ENCODE assay signal across 29 cellular contexts in the genomic region with DNA sequence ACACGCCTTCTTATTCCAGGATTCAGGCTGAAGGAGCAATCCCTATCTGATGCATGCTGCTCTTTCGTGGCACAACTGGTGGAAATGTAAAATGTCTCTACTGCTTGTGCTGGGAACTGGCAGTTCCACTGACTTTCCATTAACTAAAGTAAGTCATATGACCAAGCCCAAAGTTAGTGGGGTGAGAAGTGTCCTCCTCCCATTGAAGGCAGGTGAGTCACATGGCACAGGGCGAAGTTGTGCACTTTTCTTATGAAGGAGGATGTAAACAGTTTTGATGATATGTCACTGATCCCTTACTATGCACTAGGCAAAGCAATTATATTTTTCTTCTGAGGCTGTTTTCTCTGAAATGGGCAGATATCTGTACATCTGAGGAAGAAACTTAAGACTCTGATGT. TPM values are rescaled to one million over a fixed set of nuclear protein-coding genes. Genes with fewer than 3 reads are reported as not detected.
"Had no signal": no experiment of that assay in that cellular context is flagged by ENCODE, and none has a peak within 500 bp of the region (broad histone marks: within the 10 kb centered on the region; RNA-seq: fewer than 3 reads in every experiment).

No MANE protein-coding gene starts in this region.

- H3K27me3 ChIP-seq: adrenal gland, body of pancreas, ovary, testis had no signal

- H3K27ac ChIP-seq: adrenal gland, body of pancreas, heart left ventricle, left ventricle myocardium inferior, ovary, skin epidermis, testis had no signal

- H3K4me3 ChIP-seq: adrenal gland, body of pancreas, heart left ventricle, left ventricle myocardium inferior, lung, ovary, skin epidermis, testis had no signal

- FAIRE-seq: endothelial cell of umbilical vein, urothelium cell line had no signal

- H3K4me1 ChIP-seq: adrenal gland, body of pancreas, testis had no signal

- H3K36me3 ChIP-seq: adrenal gland, heart left ventricle, left ventricle myocardium inferior, ovary had no signal

- DNase-seq: activated CD4-positive, alpha-beta T cell treated with anti-CD3 and anti-CD28 coated beads for 4 hours; activated CD4-positive, alpha-beta T cell treated with anti-CD3 and anti-CD28 coated beads, Interleukin-2, amount 50 U/mL, for 4 hours; activated CD8-positive, alpha-beta memory T cell treated with anti-CD3 and anti-CD28 coated beads for 24 hours; activated effector memory CD4-positive, alpha-beta T cell treated with anti-CD3 and anti-CD28 coated beads, Interleukin-2, amount 50 U/mL, for 16 hours; activated naive CD4-positive, alpha-beta T cell treated with anti-CD3 and anti-CD28 coated beads for 36 hours; activated naive CD8-positive, alpha-beta T cell treated with anti-CD3 and anti-CD28 coated beads for 36 hours; adrenal gland; aorta; body of pancreas; central memory CD4-positive, alpha-beta T cell; heart left ventricle; hypothalamus; kidney glomerular epithelial cell; left ventricle myocardium inferior; naive B cell; ovary; retina; stimulated activated CD4-positive, alpha-beta T cell treated with anti-CD3 and anti-CD28 coated beads, Interleukin-12 subunit alpha, Interleukin-12 subunit beta, amount 100 ng/mL, for 4 hours; stimulated activated CD4-positive, alpha-beta T cell treated with anti-CD3 and anti-CD28 coated beads, Interleukin-4, amount 100 ng/mL, for 1 hour; stimulated activated naive CD8-positive, alpha-beta T cell treated with anti-CD3 and anti-CD28 coated beads, Interleukin-15, Interleukin-2, amounts not matched to agents 100 U/mL and 50 U/mL, for 24 hours; T-helper 1 cell; testis; trophoblast cell had no signal

- H3K9me3 ChIP-seq: adrenal gland, body of pancreas, heart left ventricle, left ventricle myocardium inferior, ovary, testis had no signal

- ATAC-seq: body of pancreas; heart left ventricle; sciatic nerve; stimulated activated naive CD8-positive, alpha-beta T cell treated with anti-CD3 and anti-CD28 coated beads, Interleukin-15, Interleukin-2, amounts not matched to agents 100 U/mL and 50 U/mL, for 24 hours had no signal

RNA-seq across cellular contexts. Expression of gene SLC7A14, which starts 51.6 kb away (rescaled TPM):
- total RNA-seq: activated naive CD4-positive, alpha-beta T cell treated with anti-CD3 and anti-CD28 coated beads for 36 hours; activated naive CD8-positive, alpha-beta T cell treated with anti-CD3 and anti-CD28 coated beads for 36 hours; activated T-helper 1 cell treated with anti-CD3 and anti-CD28 coated beads, Interleukin-12 subunit alpha, Interleukin-12 subunit beta, Interleukin-2, Interleukin-4 antibody, amounts not matched to agents 30 ng/mL and 10 ng/mL and 1 ng/mL, durations not matched to agents 14 hours and 24 hours and 36 hours; aorta; left ventricle myocardium inferior had no signal
- polyA plus RNA-seq: aorta, heart left ventricle had no signal
